In genomic region chr9:13911473-13911872, GRCh38 we compare ENCODE assay signal across 22 cellular contexts.
"Had no signal": no experiment of that assay in that cellular context is flagged by ENCODE, and none has a peak within 500 bp of the region (broad histone marks: within the 10 kb centered on the region; RNA-seq: fewer than 3 reads in every experiment).

No MANE protein-coding gene starts in this region.

- DNase-seq: effector memory CD8-positive, alpha-beta T cell; esophagus squamous epithelium; foreskin fibroblast; glutamatergic neuron; immature natural killer cell; kidney; left cardiac atrium; left ventricle myocardium superior; mesendoderm; naive thymus-derived CD4-positive, alpha-beta T cell; posterior cingulate gyrus; stimulated activated CD4-positive, alpha-beta T cell treated with anti-CD3 and anti-CD28 coated beads, Interleukin-2, amount 100 ng/mL, for 24 hours; stimulated activated CD4-positive, alpha-beta T cell treated with anti-CD3 and anti-CD28 coated beads, Interleukin-4, amount 100 ng/mL, for 4 hours; stimulated activated naive B cell treated with anti-CD40 and anti-IgM and Interleukin-4, amounts not matched to agents 10 μg/mL and 1 μg/mL and 100 μg/mL, for 72 hours; stimulated activated naive CD8-positive, alpha-beta T cell treated with anti-CD3 and anti-CD28 coated beads, Interleukin-15, amount 100 ng/mL, for 72 hours; testis; upper lobe of right lung had no signal

- H3K27ac Mint-ChIP-seq: effector memory CD8-positive, alpha-beta T cell; immature natural killer cell; naive thymus-derived CD4-positive, alpha-beta T cell; stimulated activated naive B cell treated with anti-CD40 and anti-IgM and Interleukin-4, amounts not matched to agents 10 μg/mL and 1 μg/mL and 100 μg/mL, for 72 hours; stimulated activated naive CD8-positive, alpha-beta T cell treated with anti-CD3 and anti-CD28 coated beads, Interleukin-15, amount 100 ng/mL, for 72 hours had no signal

- H3K27me3 ChIP-seq: esophagus squamous epithelium, gastroesophageal sphincter, neutrophil, testis, tibial nerve, upper lobe of right lung, vagina had no signal

- H3K4me3 Mint-ChIP-seq: effector memory CD8-positive, alpha-beta T cell; immature natural killer cell; naive thymus-derived CD4-positive, alpha-beta T cell; stimulated activated naive B cell treated with anti-CD40 and anti-IgM and Interleukin-4, amounts not matched to agents 10 μg/mL and 1 μg/mL and 100 μg/mL, for 72 hours; stimulated activated naive CD8-positive, alpha-beta T cell treated with anti-CD3 and anti-CD28 coated beads, Interleukin-15, amount 100 ng/mL, for 72 hours had no signal

- FAIRE-seq: kidney had no signal

- H3K36me3 ChIP-seq: esophagus squamous epithelium, gastroesophageal sphincter, neutrophil, tibial nerve, upper lobe of right lung, vagina had no signal

- H3K4me1 Mint-ChIP-seq: immature natural killer cell; naive thymus-derived CD4-positive, alpha-beta T cell; stimulated activated naive B cell treated with anti-CD40 and anti-IgM and Interleukin-4, amounts not matched to agents 10 μg/mL and 1 μg/mL and 100 μg/mL, for 72 hours; stimulated activated naive CD8-positive, alpha-beta T cell treated with anti-CD3 and anti-CD28 coated beads, Interleukin-15, amount 100 ng/mL, for 72 hours had no signal

- H3K4me1 ChIP-seq: esophagus squamous epithelium, gastroesophageal sphincter, testis, tibial nerve, upper lobe of right lung, vagina had no signal

- H3K4me3 ChIP-seq: esophagus squamous epithelium, gastroesophageal sphincter, lung, testis, tibial nerve, upper lobe of right lung, vagina had no signal

- H3K27ac ChIP-seq: esophagus squamous epithelium, gastroesophageal sphincter, neutrophil, testis, tibial nerve, upper lobe of right lung, vagina had no signal

- H3K9me3 ChIP-seq: gastroesophageal sphincter, neutrophil, testis, upper lobe of right lung, vagina had no signal

- H3K27me3 Mint-ChIP-seq: effector memory CD8-positive, alpha-beta T cell; naive thymus-derived CD4-positive, alpha-beta T cell; stimulated activated naive B cell treated with anti-CD40 and anti-IgM and Interleukin-4, amounts not matched to agents 10 μg/mL and 1 μg/mL and 100 μg/mL, for 72 hours; stimulated activated naive CD8-positive, alpha-beta T cell treated with anti-CD3 and anti-CD28 coated beads, Interleukin-15, amount 100 ng/mL, for 72 hours had no signal

- H3K36me3 Mint-ChIP-seq: immature natural killer cell; naive thymus-derived CD4-positive, alpha-beta T cell; stimulated activated naive B cell treated with anti-CD40 and anti-IgM and Interleukin-4, amounts not matched to agents 10 μg/mL and 1 μg/mL and 100 μg/mL, for 72 hours had no signal
